19 cellular contexts compared by ENCODE assay signal in the genomic region with DNA sequence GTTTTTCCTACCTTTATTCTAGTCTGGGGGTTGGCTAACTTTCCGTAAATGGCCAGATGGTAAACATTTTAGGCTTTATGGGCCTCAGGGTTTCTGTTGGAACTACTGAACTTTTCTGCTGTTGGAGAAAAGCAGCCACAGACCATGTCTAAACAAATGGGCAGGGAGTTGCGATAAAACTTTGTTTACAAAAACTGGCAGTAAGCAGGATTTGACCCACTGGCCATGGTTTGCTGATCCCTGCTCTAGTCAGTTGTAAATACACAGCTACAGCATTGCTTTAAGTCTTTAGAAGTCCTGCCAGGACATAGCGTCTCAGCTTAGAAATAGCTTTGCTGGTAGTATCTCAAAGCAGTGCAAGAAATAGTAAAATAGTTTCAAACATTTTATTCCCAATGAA.
"Had no signal": no experiment of that assay in that cellular context is flagged by ENCODE, and none has a peak within 500 bp of the region (broad histone marks: within the 10 kb centered on the region; RNA-seq: fewer than 3 reads in every experiment).

No MANE protein-coding gene starts in this region.

- H3K9me3 ChIP-seq: esophagus muscularis mucosa, left lung, lower lobe of right lung, ovary, right atrium auricular region, sigmoid colon had no signal

- H3K27ac ChIP-seq: epithelial cell of prostate, esophagus muscularis mucosa, heart right ventricle, left lung, lower lobe of right lung, ovary, right atrium auricular region, sigmoid colon, skin epidermis had no signal

- FAIRE-seq: frontal cortex had no signal

- DNase-seq: effector memory CD4-positive, alpha-beta T cell; heart right ventricle; islet precursor cell; left lung; lower lobe of right lung; mesendoderm; naive thymus-derived CD8-positive, alpha-beta T cell; nucleus accumbens; ovary; sigmoid colon; stimulated activated CD4-positive, alpha-beta T cell treated with anti-CD3 and anti-CD28 coated beads, Interleukin-12 subunit alpha, Interleukin-12 subunit beta, amount 100 ng/mL, for 4 hours; stimulated activated CD4-positive, alpha-beta T cell treated with anti-CD3 and anti-CD28 coated beads, Interleukin-2, amount 100 ng/mL, for 48 hours; stimulated activated naive CD4-positive, alpha-beta T cell treated with Interleukin-2 at 50 U/mL for 16 hours; trophoblast cell had no signal

- ATAC-seq: heart right ventricle; left lung; lower lobe of right lung; naive thymus-derived CD8-positive, alpha-beta T cell had no signal

- H3K36me3 ChIP-seq: esophagus muscularis mucosa, heart right ventricle, left lung, lower lobe of right lung, ovary, right atrium auricular region, sigmoid colon had no signal

- H3K4me3 ChIP-seq: esophagus muscularis mucosa, heart right ventricle, left lung, lower lobe of right lung, ovary, right atrium auricular region, sigmoid colon, skin epidermis had no signal

- H3K27me3 ChIP-seq: esophagus muscularis mucosa, heart right ventricle, left lung, ovary, right atrium auricular region, sigmoid colon had no signal

- H3K4me1 ChIP-seq: esophagus muscularis mucosa, heart right ventricle, left lung, lower lobe of right lung, right atrium auricular region, sigmoid colon had no signal
